ENCODE assay signal across 30 cellular contexts in genomic region chr9:122223435-122223834, GRCh38. TPM values are rescaled to one million over a fixed set of nuclear protein-coding genes. Genes with fewer than 3 reads are reported as not detected.
"Had no signal": no experiment of that assay in that cellular context is flagged by ENCODE, and none has a peak within 500 bp of the region (broad histone marks: within the 10 kb centered on the region; RNA-seq: fewer than 3 reads in every experiment).

No MANE protein-coding gene starts in this region.

- H3K9me3 ChIP-seq: ascending aorta, body of pancreas, MG63 had no signal

- FAIRE-seq: bronchial epithelial cell had no signal

- ATAC-seq: activated naive CD4-positive, alpha-beta T cell treated with anti-CD3 and anti-CD28 coated beads, Interleukin-2, amount 50 U/mL, for 72 hours; activated naive CD8-positive, alpha-beta T cell treated with anti-CD3 and anti-CD28 coated beads, Interleukin-2, amount 50 U/mL, for 24 hours; activated T-cell treated with anti-CD3 and anti-CD28 coated beads, Interleukin-2, amount 50 U/mL, for 4 hours; body of pancreas; Panc1; Right ventricle myocardium inferior; T-cell had no signal

- H3K9me3 Mint-ChIP-seq: activated CD4-positive, alpha-beta memory T cell treated with anti-CD3 and anti-CD28 coated beads for 36 hours; activated CD4-positive, alpha-beta T cell treated with anti-CD3 and anti-CD28 coated beads, Interleukin-2, amount 10 ng/mL, durations not matched to agents 7 days and 5 days; activated naive CD4-positive, alpha-beta T cell treated with anti-CD3 and anti-CD28 coated beads, Interleukin-2, amount 50 U/mL, for 72 hours; activated naive CD8-positive, alpha-beta T cell treated with anti-CD3 and anti-CD28 coated beads, Interleukin-2, amount 50 U/mL, for 24 hours; activated T-cell treated with anti-CD3 and anti-CD28 coated beads, Interleukin-2, amount 50 U/mL, for 4 hours; T-cell had no signal

- H3K36me3 Mint-ChIP-seq: activated CD4-positive, alpha-beta memory T cell treated with anti-CD3 and anti-CD28 coated beads for 36 hours; activated naive CD4-positive, alpha-beta T cell treated with anti-CD3 and anti-CD28 coated beads, Interleukin-2, amount 50 U/mL, for 72 hours; T-cell had no signal

- H3K27ac ChIP-seq: ascending aorta, body of pancreas, SK-N-MC, VCaP had no signal

- H3K36me3 ChIP-seq: ascending aorta, MG63 had no signal

- DNase-seq: activated CD4-positive, alpha-beta memory T cell treated with anti-CD3 and anti-CD28 coated beads for 36 hours; activated CD4-positive, alpha-beta T cell treated with anti-CD3 and anti-CD28 coated beads, Interleukin-2, amount 10 ng/mL, durations not matched to agents 7 days and 5 days; activated CD4-positive, CD25-positive, alpha-beta regulatory T cell; activated CD8-positive, alpha-beta memory T cell treated with anti-CD3 and anti-CD28 coated beads for 24 hours; activated effector memory CD4-positive, alpha-beta T cell treated with anti-CD3 and anti-CD28 coated beads, Interleukin-2, amount 50 U/mL, for 16 hours; activated naive CD4-positive, alpha-beta T cell treated with Interleukin-2 at 50 U/mL for 16 hours; activated naive CD8-positive, alpha-beta T cell treated with anti-CD3 and anti-CD28 coated beads, Interleukin-2, amount 50 U/mL, for 24 hours; activated T-cell treated with anti-CD3 and anti-CD28 coated beads, Interleukin-2, amount 50 U/mL, for 4 hours; amniotic stem cell; body of pancreas; central memory CD4-positive, alpha-beta T cell; MG63; NCI-H1105; NCI-H1436; NCI-H1694 treated with DMSO at 0.1 percent for 48 hours; NCI-H2029 treated with DMSO at 0.1 percent for 48 hours; NCI-H345; NCI-H510A; NCI-H526 treated with DMSO at 0.1 percent for 48 hours; NCI-H82; RPMI8226; T-cell had no signal

- H3K27ac Mint-ChIP-seq: activated CD4-positive, alpha-beta memory T cell treated with anti-CD3 and anti-CD28 coated beads for 36 hours; activated CD4-positive, alpha-beta T cell treated with anti-CD3 and anti-CD28 coated beads, Interleukin-2, amount 10 ng/mL, durations not matched to agents 7 days and 5 days; activated naive CD4-positive, alpha-beta T cell treated with anti-CD3 and anti-CD28 coated beads, Interleukin-2, amount 50 U/mL, for 72 hours; activated naive CD8-positive, alpha-beta T cell treated with anti-CD3 and anti-CD28 coated beads, Interleukin-2, amount 50 U/mL, for 24 hours; T-cell had no signal

- H3K4me3 ChIP-seq: ascending aorta, body of pancreas, MG63, SK-N-MC had no signal

- H3K4me3 Mint-ChIP-seq: activated CD4-positive, alpha-beta memory T cell treated with anti-CD3 and anti-CD28 coated beads for 36 hours; activated CD4-positive, alpha-beta T cell treated with anti-CD3 and anti-CD28 coated beads, Interleukin-2, amount 10 ng/mL, durations not matched to agents 7 days and 5 days; activated naive CD8-positive, alpha-beta T cell treated with anti-CD3 and anti-CD28 coated beads, Interleukin-2, amount 50 U/mL, for 24 hours; activated T-cell treated with anti-CD3 and anti-CD28 coated beads, Interleukin-2, amount 50 U/mL, for 4 hours; T-cell had no signal

RNA-seq across cellular contexts. Expression of gene LHX6, which starts 5.3 kb away (rescaled TPM):
- total RNA-seq: activated CD4-positive, alpha-beta memory T cell treated with anti-CD3 and anti-CD28 coated beads for 36 hours; activated CD4-positive, alpha-beta T cell treated with anti-CD3 and anti-CD28 coated beads, Interleukin-2, amount 10 ng/mL, durations not matched to agents 7 days and 5 days; T-cell; T-helper 2 cell treated with Interferon-gamma antibody and Interleukin-4, amounts not matched to agents 100 ng/mL and 5 ng/mL, for 36 hours had no signal
